Comparison of ENCODE assay signal across 13 cellular contexts in genomic region chr10:72245949-72246525, GRCh38. TPM values are rescaled to one million over a fixed set of nuclear protein-coding genes. Genes with fewer than 3 reads are reported as not detected.
DNase-seq lines count a peak whose midpoint lies in the region; ATAC-seq and TF ChIP-seq lines count a peak whose summit lies in the region.
"Had no signal": no experiment of that assay in that cellular context is flagged by ENCODE, and none has a peak within 500 bp of the region (broad histone marks: within the 10 kb centered on the region; RNA-seq: fewer than 3 reads in every experiment).

No MANE protein-coding gene starts in this region.

- WGBS in spleen, 5 donors = 23 to 47% (median 33%) methylated on average over 3 of the region's 3 CpGs

- no peak for ATAC-seq in GM18519 (IDR thresholded peaks at IDR 0.05; ENCODE audit: low FRiP score, unreplicated experiment)
- ATAC-seq in GM21367 (IDR thresholded peaks at IDR 0.05; ENCODE audit: unreplicated experiment) = no peak

- H3K27ac Mint-ChIP-seq in CD8-positive, alpha-beta memory T cell = peak overlapping the region; percentile 49 to 91 (median 79)
- H3K27ac Mint-ChIP-seq in activated CD4-positive, alpha-beta memory T cell treated with anti-CD3 and anti-CD28 coated beads for 36 hours = peak overlapping the region; percentile 76

- H3K36me3 Mint-ChIP-seq in CD8-positive, alpha-beta memory T cell = no peaks in the 10 kb centered on the region
- no peaks in the 10 kb centered on the region for H3K36me3 Mint-ChIP-seq in activated CD4-positive, alpha-beta memory T cell treated with anti-CD3 and anti-CD28 coated beads for 36 hours

- intact Hi-C loops in activated CD4-positive, alpha-beta memory T cell treated with anti-CD3 and anti-CD28 coated beads for 36 hours (cut with micrococcal nuclease) = no loop called here
- intact Hi-C loops in left ventricle myocardium inferior (cut with micrococcal nuclease) (loop anchor here (10.0 kb wide), 1 partner anchor 89 kb away; no protein-coding TSS in a partner anchor), spleen (cut with DNase I; ENCODE audit: low total_unique reads) (no loop called here)

- H3K9me3 Mint-ChIP-seq in CD8-positive, alpha-beta memory T cell = no peaks in the 10 kb centered on the region
- no peaks in the 10 kb centered on the region for H3K9me3 Mint-ChIP-seq in activated CD4-positive, alpha-beta memory T cell treated with anti-CD3 and anti-CD28 coated beads for 36 hours

- H3K4me3 Mint-ChIP-seq in CD8-positive, alpha-beta memory T cell = peak overlapping the region in 6 of 7 donors; percentile 16 to 72 (median 29)
- no peak overlapping the region for H3K4me3 Mint-ChIP-seq in activated CD4-positive, alpha-beta memory T cell treated with anti-CD3 and anti-CD28 coated beads for 36 hours

- peak overlapping the region; percentile 22 for H3K4me3 ChIP-seq in CD8-positive, alpha-beta memory T cell (ENCODE audit: low read length)
- H3K4me3 ChIP-seq in left ventricle myocardium inferior = no peak overlapping the region
- H3K4me3 ChIP-seq in spleen = no peak overlapping the region

- POLR2A ChIA-PET in CD8-positive, alpha-beta memory T cell (lab: Charles Lee) = interaction anchor here (0.6 to 0.8 kb wide), 2 partner anchors 12 to 88 kb away, joined by 3 to 10 read pairs; no protein-coding TSS in a partner anchor
- POLR2A ChIA-PET in activated CD4-positive, alpha-beta memory T cell treated with anti-CD3 and anti-CD28 coated beads for 36 hours (lab: Charles Lee) = interaction anchor here (2.6 to 4.3 kb wide), 2 partner anchors 14 to 27 kb away, joined by 20 to 37 read pairs; partner anchors contain the start of gene DDIT4

- TF ChIP-seq CTCF in left ventricle myocardium inferior (IDR thresholded peaks at IDR 0.05; ENCODE audit: borderline replicate concordance) (no peak), spleen (IDR thresholded peaks at IDR 0.05 in 8 of 11, conservative IDR thresholded peaks at IDR 0.05 in 3 of 11) (no peak)

- CTCF ChIA-PET in CD8-positive, alpha-beta memory T cell (lab: Charles Lee) = interaction anchor here (0.6 to 4.4 kb wide), 5 partner anchors 9 to 91 kb away, joined by 3 to 28 read pairs (median 5); no protein-coding TSS in a partner anchor
- CTCF ChIA-PET in activated CD4-positive, alpha-beta memory T cell treated with anti-CD3 and anti-CD28 coated beads for 36 hours (lab: Charles Lee) = interaction anchor here (0.6 to 3.3 kb wide), 4 partner anchors 10 to 92 kb away, joined by 3 to 21 read pairs (median 12); no protein-coding TSS in a partner anchor

- peaks cover 64 to 90% (median 85%) of the 10 kb centered on the region in 3 donors for H3K4me1 Mint-ChIP-seq in CD8-positive, alpha-beta memory T cell
- H3K4me1 Mint-ChIP-seq in activated CD4-positive, alpha-beta memory T cell treated with anti-CD3 and anti-CD28 coated beads for 36 hours (ENCODE audit: low read depth) = peaks cover 83% of the 10 kb centered on the region

- no peaks in the 10 kb centered on the region for H3K36me3 ChIP-seq in CD8-positive, alpha-beta memory T cell (ENCODE audit: insufficient read depth, low read length)
- no peaks in the 10 kb centered on the region for H3K36me3 ChIP-seq in left ventricle myocardium inferior
- no peaks in the 10 kb centered on the region for H3K36me3 ChIP-seq in spleen

- DNase-seq in CD8-positive, alpha-beta memory T cell = no peak
- DNase-seq in activated CD4-positive, alpha-beta memory T cell treated with anti-CD3 and anti-CD28 coated beads for 36 hours = no peak
- DNase-seq in left ventricle myocardium inferior (peak; percentile 12), spleen (peak; percentile 31), putamen (ENCODE audit: low spot score) (no peak), NCI-H526 (lab: John Stamatoyannopoulos, UW) (no peak)
- DNase-seq: anterior cingulate cortex, EL, glutamatergic neuron, NCI-H526 treated with DMSO at 0.1 percent for 48 hours, nucleus accumbens had no signal

- TF ChIP-seq POLR2A in spleen (IDR thresholded peaks at IDR 0.05) = no peak

- H3K9me3 ChIP-seq in CD8-positive, alpha-beta memory T cell (ENCODE audit: low read length) = no peaks in the 10 kb centered on the region
- H3K9me3 ChIP-seq in left ventricle myocardium inferior (replicated peaks) (no peaks in the 10 kb centered on the region), spleen (no peaks in the 10 kb centered on the region)

- H3K27me3 ChIP-seq in CD8-positive, alpha-beta memory T cell (ENCODE audit: insufficient read depth, low read length, poor library complexity, severe bottlenecking) = no peaks in the 10 kb centered on the region
- no peaks in the 10 kb centered on the region for H3K27me3 ChIP-seq in left ventricle myocardium inferior (ENCODE audit: low read depth)
- H3K27me3 ChIP-seq in spleen (replicated peaks in 1 of 7) = no peaks in the 10 kb centered on the region

- H3K27ac ChIP-seq in CD8-positive, alpha-beta memory T cell (ENCODE audit: low read depth, low read length) = peak overlapping the region; percentile 30
- H3K27ac ChIP-seq in left ventricle myocardium inferior (replicated peaks) (peak overlapping the region; percentile 97), spleen (peak overlapping the region; percentile 3 to 94 (median 86))

- peaks cover 0 to 2% of the 10 kb centered on the region in 2 donors for H3K27me3 Mint-ChIP-seq in CD8-positive, alpha-beta memory T cell
- no peaks in the 10 kb centered on the region for H3K27me3 Mint-ChIP-seq in activated CD4-positive, alpha-beta memory T cell treated with anti-CD3 and anti-CD28 coated beads for 36 hours

- peaks cover 87% of the 10 kb centered on the region for H3K4me1 ChIP-seq in CD8-positive, alpha-beta memory T cell (ENCODE audit: insufficient read depth, low read length)
- H3K4me1 ChIP-seq in left ventricle myocardium inferior (peaks cover 99% of the 10 kb centered on the region), spleen (peaks cover 77 to 99% (median 98%) of the 10 kb centered on the region in 6 donors)

RNA-seq across cellular contexts. Expression of gene DDIT4, which starts 27.7 kb away (rescaled TPM):
- total RNA-seq in CD8-positive, alpha-beta memory T cell = 100 to 1,000 TPM; 144 to 156 TPM
- 183 TPM for polyA plus RNA-seq in CD8-positive, alpha-beta memory T cell
- 100 to 1,000 TPM; 637 TPM for total RNA-seq in activated CD4-positive, alpha-beta memory T cell treated with anti-CD3 and anti-CD28 coated beads for 36 hours
- total RNA-seq in left ventricle myocardium inferior (66.3 TPM), spleen (100 to 1,000 TPM; 103 to 308 (median 249) TPM)
- 100 to 1,000 TPM in 2 of 3 donors, 10 to 100 TPM in 1; 99.3 to 247 (median 209) TPM for polyA plus RNA-seq in spleen

RNA-seq across cellular contexts. Expression of gene ASCC1, which starts 30.0 kb away (rescaled TPM):
- total RNA-seq in CD8-positive, alpha-beta memory T cell = 10 to 100 TPM; 36.3 to 43.2 TPM
- 19.1 TPM for polyA plus RNA-seq in CD8-positive, alpha-beta memory T cell
- total RNA-seq in activated CD4-positive, alpha-beta memory T cell treated with anti-CD3 and anti-CD28 coated beads for 36 hours = 10 to 100 TPM; 50.9 to 52.5 TPM
- total RNA-seq in left ventricle myocardium inferior (37.0 TPM), spleen (10 to 100 TPM; 23.7 to 41.7 (median 37.9) TPM)
- polyA plus RNA-seq in spleen = 10 to 100 TPM; 11.9 to 22.0 (median 18.4) TPM

RNA-seq across cellular contexts. Expression of gene ANAPC16, which starts 30.2 kb away (rescaled TPM):
- total RNA-seq in CD8-positive, alpha-beta memory T cell = 10 to 100 TPM; 68.1 to 78.3 TPM
- polyA plus RNA-seq in CD8-positive, alpha-beta memory T cell = 329 TPM
- total RNA-seq in activated CD4-positive, alpha-beta memory T cell treated with anti-CD3 and anti-CD28 coated beads for 36 hours = 100 to 1,000 TPM; 119 to 122 TPM
- 256 TPM for total RNA-seq in left ventricle myocardium inferior
- total RNA-seq in spleen = 100 to 1,000 TPM in 3 of 7 donors, 10 to 100 TPM in 4; 70.8 to 115 (median 97.2) TPM
- polyA plus RNA-seq in spleen = 100 to 1,000 TPM; 182 to 239 (median 224) TPM

Comparison
In these comparisons a context has a peak if more than half of its experiments do, and no peak if none do; other contexts are left out.
1. DNase-seq: peak in left ventricle myocardium inferior (single experiment) and spleen (single experiment); none in CD8-positive, alpha-beta memory T cell (0 of 5), activated CD4-positive, alpha-beta memory T cell treated with anti-CD3 and anti-CD28 coated beads for 36 hours (single experiment), putamen (single experiment) and NCI-H526 (0 of 2).
2. H3K27ac ChIP-seq: peak in every context shown above with its lines; median percentile 97 in left ventricle myocardium inferior; 86 in spleen; 30 in CD8-positive, alpha-beta memory T cell.